Comparison of ENCODE assay signal across 1 cellular context in the genomic region with DNA sequence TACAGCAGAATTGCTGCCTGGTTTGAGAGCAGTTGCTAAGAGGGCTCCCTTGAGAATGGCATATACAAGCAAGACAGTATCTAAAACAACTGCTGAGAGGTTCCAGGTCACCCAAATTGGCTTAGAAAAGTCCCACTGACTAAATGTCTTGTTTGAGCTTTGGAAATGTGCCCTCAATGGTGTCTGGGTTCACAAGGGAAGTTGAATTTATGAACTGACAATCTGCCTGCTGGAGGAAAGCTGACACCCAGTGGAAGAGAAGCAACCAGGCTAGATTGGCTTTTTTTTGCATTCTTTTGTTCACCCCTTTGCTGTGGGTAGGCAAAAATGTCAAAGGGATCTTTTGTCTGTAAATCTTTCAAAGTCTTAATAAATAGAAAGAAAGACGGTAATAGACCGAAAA.
A peak's percentile ranks its signal among the peaks of the same experiment; 100 is the strongest.
TF ChIP-seq lines count a peak whose summit lies in the region.

No MANE protein-coding gene starts in this region.

TF ChIP-seq in GM12878, 131 proteins besides CTCF, POLR2A, EP300 and RAD21:
- TF ChIP-seq NR2F1 (conservative IDR thresholded peaks at IDR 0.05) (0 out of 2 replicates have a peak, but pooled peaks have one; percentile 10), MEF2B (IDR thresholded peaks at IDR 0.05; ENCODE audit: partially characterized antibody, poor library complexity, severe bottlenecking) (peak; percentile 56), NFIC (IDR thresholded peaks at IDR 0.05; ENCODE audit: low read depth, low read length) (no peak), MAX (IDR thresholded peaks at IDR 0.05; ENCODE audit: low read depth, low read length) (no peak), TAF1 (IDR thresholded peaks at IDR 0.05; ENCODE audit: borderline replicate concordance, low read depth, low read length) (no peak), ZNF24 (IDR thresholded peaks at IDR 0.05) (peak; percentile 24; the same call in 1 of the 2 replicates), ZNF207 (IDR thresholded peaks at IDR 0.05; ENCODE audit: borderline replicate concordance) (no peak), NBN (IDR thresholded peaks at IDR 0.05) (0 out of 2 replicates have a peak, but pooled peaks have one; percentile 36)
TF ChIP-seq in GM12878: peak in this region for 4.
